Comparison of ENCODE assay signal across 8 cellular contexts in genomic region chr3:49856181-49857005, GRCh38. TPM values are rescaled to one million over a fixed set of nuclear protein-coding genes. Genes with fewer than 3 reads are reported as not detected.
DNase-seq lines count a peak whose midpoint lies in the region; ATAC-seq, FAIRE-seq and TF ChIP-seq lines count a peak whose summit lies in the region.

TRAIP (minus strand) TSS chr3:49856564; CDS start chr3:49856453, 111 bp downstream.

- H3K4me3 ChIP-seq in trophoblast cell (ENCODE audit: low read depth, low read length), result peak within 1 kb of the TSS; percentile 97
- H3K4me3 ChIP-seq in transverse colon, result peak within 1 kb of the TSS; percentile 38 to 74 (median 50)

- no peak within 1 kb of the TSS for H2BK5ac ChIP-seq in trophoblast cell (ENCODE audit: low read depth, low read length, poor library complexity)

- H3K4me3 Mint-ChIP-seq in activated naive CD8-positive, alpha-beta T cell treated with anti-CD3 and anti-CD28 coated beads, Interleukin-2, amount 50 U/mL, for 24 hours, result peak within 1 kb of the TSS; percentile 94

- peak within 1 kb of the TSS; percentile 59 for H4K91ac ChIP-seq in trophoblast cell (ENCODE audit: low read depth, low read length)

- peaks cover 22% of the 10 kb centered on the region for H3K4me1 Mint-ChIP-seq in activated naive CD8-positive, alpha-beta T cell treated with anti-CD3 and anti-CD28 coated beads, Interleukin-2, amount 50 U/mL, for 24 hours

- FAIRE-seq in GM12891 (lab: Jason Lieb, UNC), result peak; percentile 99

- H3K79me2 ChIP-seq in trophoblast cell (ENCODE audit: control insufficient read depth, insufficient read depth, low read length, poor library complexity), result peaks cover 2% of the 10 kb centered on the region

- TF ChIP-seq CTCF in transverse colon (IDR thresholded peaks at IDR 0.05), result no peak

- H3K79me1 ChIP-seq in trophoblast cell (ENCODE audit: low read length), result peaks cover 5% of the 10 kb centered on the region

- H3K9me3 Mint-ChIP-seq in activated naive CD8-positive, alpha-beta T cell treated with anti-CD3 and anti-CD28 coated beads, Interleukin-2, amount 50 U/mL, for 24 hours, result no peaks in the 10 kb centered on the region

- intact Hi-C loops in cardiac septum (cut with DNase I) (no loop called here), transverse colon (cut with DNase I; ENCODE audit: low total_unique reads) (no loop called here)

- H3K9me3 ChIP-seq in trophoblast cell (ENCODE audit: insufficient read depth, low read depth, low read length) (no peaks in the 10 kb centered on the region), transverse colon (no peaks in the 10 kb centered on the region)

- H4K8ac ChIP-seq in trophoblast cell (ENCODE audit: low read depth, low read length), result peak within 1 kb of the TSS; percentile 94

- peak within 1 kb of the TSS; percentile 81 for H2AK5ac ChIP-seq in trophoblast cell (ENCODE audit: low read length)

- WGBS in trophoblast cell (ENCODE audit: extremely low coverage, insufficient coverage, insufficient read length), result no CpG with 5 or more reads among the region's 52 CpGs
- 6% methylated on average over 35 of the region's 52 CpGs; no CpG with 5 or more reads in 1 of the 2 donors for WGBS in transverse colon (ENCODE audit: low coverage in 1 of 2), 2 donors

- H2BK120ac ChIP-seq in trophoblast cell (ENCODE audit: insufficient read depth, low read length, poor library complexity), result no peak within 1 kb of the TSS

- peak within 1 kb of the TSS; percentile 62 for H3K14ac ChIP-seq in trophoblast cell (ENCODE audit: low read length)

- H3K4me2 ChIP-seq in trophoblast cell (ENCODE audit: low read length), result peak within 1 kb of the TSS; percentile 92

- H3K18ac ChIP-seq in trophoblast cell (ENCODE audit: low read length), result peak within 1 kb of the TSS; percentile 44

- H3K4me1 ChIP-seq in trophoblast cell (ENCODE audit: control insufficient read depth in 1 of 2, insufficient read depth in 2 of 2, low read length in 2 of 2), result peaks cover 5 to 12% of the 10 kb centered on the region in 2 experiments
- H3K4me1 ChIP-seq in transverse colon, result peaks cover 6 to 14% (median 9%) of the 10 kb centered on the region in 4 donors

- H4K12ac ChIP-seq in trophoblast cell (ENCODE audit: low read depth, low read length), result peak within 1 kb of the TSS; percentile 75

- peak within 1 kb of the TSS; percentile 92 for H2AFZ ChIP-seq in trophoblast cell (ENCODE audit: insufficient read depth, low read length, poor library complexity)

- no peak within 1 kb of the TSS for H3K23ac ChIP-seq in trophoblast cell (ENCODE audit: low read length)

- peak within 1 kb of the TSS; percentile 52 for H3K4ac ChIP-seq in trophoblast cell (ENCODE audit: low read depth, low read length)

- H3K9ac ChIP-seq in trophoblast cell (ENCODE audit: low read length), result peak within 1 kb of the TSS; percentile 78

- H2BK12ac ChIP-seq in trophoblast cell (ENCODE audit: low read length), result no peak within 1 kb of the TSS

- no peaks in the 10 kb centered on the region for H3K36me3 Mint-ChIP-seq in activated naive CD8-positive, alpha-beta T cell treated with anti-CD3 and anti-CD28 coated beads, Interleukin-2, amount 50 U/mL, for 24 hours (ENCODE audit: low read depth)

- H3K27ac ChIP-seq in trophoblast cell (ENCODE audit: low read depth, low read length) (no peak within 1 kb of the TSS), transverse colon (peak within 1 kb of the TSS; percentile 71 to 80 (median 75))

- H3K36me3 ChIP-seq in trophoblast cell (ENCODE audit: control insufficient read depth in 1 of 2, insufficient read depth in 2 of 2, low read length in 2 of 2), result no peaks in the 10 kb centered on the region
- H3K36me3 ChIP-seq in transverse colon, result no peaks in the 10 kb centered on the region

- peak within 1 kb of the TSS; percentile 81 for H3K27ac Mint-ChIP-seq in activated naive CD8-positive, alpha-beta T cell treated with anti-CD3 and anti-CD28 coated beads, Interleukin-2, amount 50 U/mL, for 24 hours

- H3K27me3 ChIP-seq in trophoblast cell (ENCODE audit: insufficient read depth, low read length) (no peaks in the 10 kb centered on the region), transverse colon (no peaks in the 10 kb centered on the region)

- in situ Hi-C loops in transverse colon (cut with MboI; ENCODE audit: low pct_ligation_motif_present in 1 of 4, low pct_unique_long_range_greater_than_20kb in 1 of 4, low sequenced_read_pairs in 3 of 4), result no loop called here

- DNase-seq in GM12891 (ENCODE audit: insufficient read length, low spot score), result peak; percentile 97
- peak; percentile 88 to 95 (median 95) for DNase-seq in NCI-H1417 (lab: John Stamatoyannopoulos, UW)
- peak; percentile 89 for DNase-seq in T follicular helper cell (ENCODE audit: low read depth)
- peak; percentile 96 for DNase-seq in activated naive CD8-positive, alpha-beta T cell treated with anti-CD3 and anti-CD28 coated beads, Interleukin-2, amount 50 U/mL, for 24 hours
- DNase-seq in cardiac septum (ENCODE audit: low spot score), result peak; percentile 97
- peak; percentile 94 to 99 for DNase-seq in trophoblast cell
- peak; percentile 96 for DNase-seq in transverse colon

- TF ChIP-seq EP300 in transverse colon (IDR thresholded peaks at IDR 0.05; ENCODE audit: low read depth), result no peak

- TF ChIP-seq POLR2A in GM12891 (IDR thresholded peaks at IDR 0.05; ENCODE audit: low read depth, low read length) (peak; percentile 49; the same call in 1 of the 2 replicates), transverse colon (IDR thresholded peaks at IDR 0.05) (peak; percentile 51)

- H3K27me3 Mint-ChIP-seq in activated naive CD8-positive, alpha-beta T cell treated with anti-CD3 and anti-CD28 coated beads, Interleukin-2, amount 50 U/mL, for 24 hours, result no peaks in the 10 kb centered on the region

- peak; percentile 96 for ATAC-seq in HG02763 (IDR thresholded peaks at IDR 0.05; ENCODE audit: unreplicated experiment)
- ATAC-seq in activated naive CD8-positive, alpha-beta T cell treated with anti-CD3 and anti-CD28 coated beads, Interleukin-2, amount 50 U/mL, for 24 hours, result peak; percentile 98

TF ChIP-seq in GM12891, 5 proteins besides CTCF, POLR2A, EP300 and RAD21:
- TF ChIP-seq SPI1 (IDR thresholded peaks at IDR 0.05; ENCODE audit: low read depth, low read length), result no peak
- no peak for TF ChIP-seq TAF1 (IDR thresholded peaks at IDR 0.05; ENCODE audit: low read depth, low read length)
- TF ChIP-seq PAX5 (IDR thresholded peaks at IDR 0.05; ENCODE audit: insufficient read depth, low read length, severe bottlenecking), result no peak
- 0 out of 2 replicates have a peak, but pooled peaks have one; percentile 26 for TF ChIP-seq POU2F2 (IDR thresholded peaks at IDR 0.05; ENCODE audit: low read depth, low read length)
- TF ChIP-seq POLR2AphosphoS5 (IDR thresholded peaks at IDR 0.05; ENCODE audit: low read depth, low read length), result 0 out of 2 replicates have a peak, but pooled peaks have one; percentile 27

RNA-seq across cellular contexts. Expression of gene TRAIP, which starts in this region (rescaled TPM):
- polyA plus RNA-seq in GM12891 (2012; ENCODE audit: low read depth, missing spikeins), result 10.2 TPM
- 2.0 TPM for total RNA-seq in cardiac septum
- 11.4 and 12.4 TPM in 2 replicates for polyA plus RNA-seq in trophoblast cell (2013)
- 1 to 10 TPM; 1.2 to 1.7 (median 1.6) TPM for total RNA-seq in transverse colon
